ENCODE assay signal across 16 cellular contexts in genomic region chr15:39787479-39787878, GRCh38. TPM values are rescaled to one million over a fixed set of nuclear protein-coding genes. Genes with fewer than 3 reads are reported as not detected.
DNase-seq lines count a peak whose midpoint lies in the region; ATAC-seq, FAIRE-seq and TF ChIP-seq lines count a peak whose summit lies in the region.
"Had no signal": no experiment of that assay in that cellular context is flagged by ENCODE, and none has a peak within 500 bp of the region (broad histone marks: within the 10 kb centered on the region; RNA-seq: fewer than 3 reads in every experiment).

No MANE protein-coding gene starts in this region.

- peaks cover 63% of the 10 kb centered on the region for H3K4me1 Mint-ChIP-seq in nephron progenitor cell

- CTCF ChIA-PET in GM12878 (lab: Yijun Ruan, JAX), result interaction anchor here (0.7 to 3.7 kb wide), 25 partner anchors 10 to 550 kb away, joined by 3 to 81 read pairs (median 4); no protein-coding TSS in a partner anchor

- DNase-seq in GM23248, result no peak
- DNase-seq in LHCN-M2 (ENCODE audit: low read depth), result peak; percentile 81
- no peak for DNase-seq in GM12878 (ENCODE audit: low read depth, low spot score)
- DNase-seq in nephron progenitor cell, result no peak
- no peak for DNase-seq in upper lobe of right lung
- no peak for DNase-seq in Peyer's patch
- DNase-seq: activated CD4-positive, alpha-beta T cell treated with anti-CD3 and anti-CD28 coated beads, Interleukin-2, amount 50 U/mL, for 4 hours; COR-L47; left ventricle myocardium inferior; NCI-H1105 treated with DMSO at 0.1 percent for 48 hours; ovary; stimulated activated CD4-positive, alpha-beta T cell treated with anti-CD3 and anti-CD28 coated beads, Interleukin-2, amount 100 ng/mL, for 48 hours had no signal

- H2AFZ ChIP-seq in GM23248 (no peak overlapping the region), GM12878 (ENCODE audit: control insufficient read depth, low read depth, low read length) (no peak overlapping the region)

- H3K27ac ChIP-seq in GM23248 (0 out of 2 replicates have a peak overlapping the region, but pooled peaks have one; percentile 58), GM12878 (ENCODE audit: control insufficient read depth, insufficient read depth) (no peak overlapping the region), upper lobe of right lung (no peak overlapping the region), Peyer's patch (no peak overlapping the region)
- H3K27ac ChIP-seq: gastroesophageal sphincter, left ventricle myocardium inferior, ovary had no signal

- BruUV-seq in GM12878 (replicated peaks; lab: Mats Ljungman, UMichigan), result no TSS peak

- H3K9ac ChIP-seq in GM23248 (no peak overlapping the region), GM12878 (ENCODE audit: control insufficient read depth, insufficient read depth, low read length) (no peak overlapping the region)

- H3K4me3 ChIP-seq in GM23248 (no peak overlapping the region), GM12878 (no peak overlapping the region), upper lobe of right lung (no peak overlapping the region), Peyer's patch (no peak overlapping the region)
- H3K4me3 ChIP-seq: gastroesophageal sphincter, left ventricle myocardium inferior, ovary had no signal

- 71 to 86% methylated on average over 1 of the region's 1 CpG for whole genome bisulfite sequencing in GM23248 (ENCODE audit: low coverage in 1 of 2, low lambda C conversion rate in 2 of 2, missing lambda C conversion rate in 2 of 2), 2 experiments
- WGBS in GM12878 (ENCODE audit: insufficient coverage, insufficient replicate concordance, low lambda C conversion rate, missing lambda C conversion rate), result 100% methylated on average over 1 of the region's 1 CpG

- TF ChIP-seq RAD21 in GM12878 (IDR thresholded peaks at IDR 0.05; ENCODE audit: insufficient read depth, low read depth, low read length), result no peak

- no peaks in the 10 kb centered on the region for H3K27me3 Mint-ChIP-seq in nephron progenitor cell (ENCODE audit: low read depth, poor library complexity)
- H3K27me3 Mint-ChIP-seq: activated naive CD8-positive, alpha-beta T cell had no signal

- no peaks in the 10 kb centered on the region for H3K9me3 Mint-ChIP-seq in nephron progenitor cell

- TF ChIP-seq POLR2A in GM12878 (IDR thresholded peaks at IDR 0.05; ENCODE audit: low read depth, low read length) (no peak), Peyer's patch (IDR thresholded peaks at IDR 0.05) (no peak)

- ATAC-seq in GM12878, result no peak
- ATAC-seq in upper lobe of right lung, result no peak
- ATAC-seq in GM21529 (IDR thresholded peaks at IDR 0.05; ENCODE audit: unreplicated experiment), result no peak
- ATAC-seq: gastroesophageal sphincter had no signal

- intact Hi-C loops in GM12878 (cut with micrococcal nuclease; ENCODE audit: unreplicated experiment) (loop anchor here (2.0 to 5.0 kb wide), 4 partner anchors 145 to 487 kb away; partner anchors contain the start of genes BMF and EIF2AK4), upper lobe of right lung (cut with DNase I) (no loop called here)

- no peak for TF ChIP-seq EP300 in GM12878 (IDR thresholded peaks at IDR 0.05; ENCODE audit: borderline replicate concordance in 1 of 2, control insufficient read depth in 1 of 2, low read depth in 2 of 2, low read length in 2 of 2)

- no peaks in the 10 kb centered on the region for H3K9me3 ChIP-seq in GM23248 (ENCODE audit: low read depth)
- no peaks in the 10 kb centered on the region for H3K9me3 ChIP-seq in GM12878 (replicated peaks; ENCODE audit: control insufficient read depth, insufficient read depth, low read length)
- no peaks in the 10 kb centered on the region for H3K9me3 ChIP-seq in upper lobe of right lung
- no peaks in the 10 kb centered on the region for H3K9me3 ChIP-seq in Peyer's patch
- H3K9me3 ChIP-seq: gastroesophageal sphincter, left ventricle myocardium inferior, ovary had no signal

- H3K27me3 ChIP-seq in GM23248 (replicated peaks; ENCODE audit: insufficient read depth) (no peaks in the 10 kb centered on the region), GM12878 (replicated peaks in 1 of 2; ENCODE audit: control insufficient read depth in 2 of 2, insufficient read depth in 2 of 2, low read length in 1 of 2) (no peaks in the 10 kb centered on the region), upper lobe of right lung (no peaks in the 10 kb centered on the region), Peyer's patch (no peaks in the 10 kb centered on the region)
- H3K27me3 ChIP-seq: gastroesophageal sphincter, ovary had no signal

- H3F3A ChIP-seq in GM23248 (ENCODE audit: insufficient read depth), result peaks cover 62% of the 10 kb centered on the region

- H3K4me1 ChIP-seq in GM23248 (ENCODE audit: insufficient read depth) (peaks cover 61% of the 10 kb centered on the region), GM12878 (ENCODE audit: control insufficient read depth, insufficient read depth, low read length) (peaks cover 17% of the 10 kb centered on the region), upper lobe of right lung (peaks cover 16% of the 10 kb centered on the region), Peyer's patch (peaks cover 0 to 18% (median 0%) of the 10 kb centered on the region in 4 donors)

- H3K4me2 ChIP-seq in GM23248 (ENCODE audit: unreplicated experiment) (peak overlapping the region; percentile 22), GM12878 (ENCODE audit: control insufficient read depth, insufficient read depth) (no peak overlapping the region)

- POLR2A ChIA-PET in GM12878 (lab: Charles Lee), result interaction anchor here (1.0 to 1.7 kb wide), 4 partner anchors 10 to 95 kb away, joined by 3 to 8 read pairs (median 6); no protein-coding TSS in a partner anchor

- H3K79me2 ChIP-seq in GM23248 (ENCODE audit: insufficient read depth) (peaks cover 21% of the 10 kb centered on the region), GM12878 (ENCODE audit: control insufficient read depth, insufficient read depth, low read length) (peaks cover 12% of the 10 kb centered on the region)

- in situ Hi-C loops in GM23248 (cut with MboI) (no loop called here), GM12878 (cut with MboI) (loop anchor here (5.0 to 10.0 kb wide), 3 partner anchors 90 to 487 kb away; partner anchors contain the start of gene BMF)

- H4K20me1 ChIP-seq in GM23248 (ENCODE audit: insufficient read depth), result no peaks in the 10 kb centered on the region
- H4K20me1 ChIP-seq in GM12878 (ENCODE audit: control insufficient read depth, insufficient read depth), result no peaks in the 10 kb centered on the region

- no peak overlapping the region for H3K4me3 Mint-ChIP-seq in nephron progenitor cell
- H3K4me3 Mint-ChIP-seq: activated naive CD8-positive, alpha-beta T cell had no signal

- no peaks in the 10 kb centered on the region for H3K36me3 ChIP-seq in GM23248 (ENCODE audit: low read depth)
- no peaks in the 10 kb centered on the region; a peak in 1 of 4 replicates for H3K36me3 ChIP-seq in GM12878 (ENCODE audit: control insufficient read depth in 2 of 2, insufficient read depth in 2 of 2, low read length in 1 of 2)
- no peaks in the 10 kb centered on the region for H3K36me3 ChIP-seq in upper lobe of right lung
- H3K36me3 ChIP-seq in Peyer's patch, result no peaks in the 10 kb centered on the region
- H3K36me3 ChIP-seq: gastroesophageal sphincter, left ventricle myocardium inferior, ovary had no signal

- H3K36me3 Mint-ChIP-seq in nephron progenitor cell (ENCODE audit: low read depth), result no peaks in the 10 kb centered on the region
- H3K36me3 Mint-ChIP-seq: activated naive CD8-positive, alpha-beta T cell had no signal

- FAIRE-seq in GM12878 (lab: Jason Lieb, UNC), result peak; percentile 18
- FAIRE-seq: H54 had no signal

- TF ChIP-seq CTCF in GM12878 (IDR thresholded peaks at IDR 0.05 in 2 of 3, conservative IDR thresholded peaks at IDR 0.05 in 1 of 3; ENCODE audit: control insufficient read depth in 2 of 3, extremely low read depth in 1 of 3, insufficient read depth in 1 of 3, low read depth in 3 of 3, low read length in 3 of 3), result no peak
- TF ChIP-seq CTCF in nephron progenitor cell (IDR thresholded peaks at IDR 0.05), result no peak
- TF ChIP-seq CTCF in upper lobe of right lung (IDR thresholded peaks at IDR 0.05), result no peak
- TF ChIP-seq CTCF in Peyer's patch (IDR thresholded peaks at IDR 0.05), result no peak

- RAD21 ChIA-PET in GM12878 (lab: Charles Lee; ENCODE audit: unreplicated experiment), result interaction anchor here (0.6 to 3.2 kb wide), 16 partner anchors 10 to 488 kb away, joined by 3 to 52 read pairs (median 5); partner anchors contain the start of gene EIF2AK4

- SMC1A ChIA-PET in GM12878 (lab: Charles Lee; ENCODE audit: uncharacterized antibody, unreplicated experiment), result interaction anchor here (0.6 to 4.3 kb wide), 25 partner anchors 9 to 488 kb away, joined by 3 to 80 read pairs (median 4); partner anchors contain the start of gene SRP14

- peak overlapping the region; percentile 87 for H3K27ac Mint-ChIP-seq in nephron progenitor cell

- H3K9me2 ChIP-seq in GM23248 (ENCODE audit: insufficient read depth), result no peaks in the 10 kb centered on the region

TF ChIP-seq in GM12878, 131 proteins besides CTCF, POLR2A, EP300 and RAD21 (continues in another document):
- TF ChIP-seq ZNF274 (IDR thresholded peaks at IDR 0.05; ENCODE audit: insufficient read depth, insufficient read length), result no peak

RNA-seq across cellular contexts. Expression of gene FSIP1, which starts 4.8 kb away (rescaled TPM):
- total RNA-seq in GM23248 (2014; rRNA removed; shearing (Covaris generic)), result 1.6 and 2.4 TPM in 2 replicates
- polyA plus RNA-seq in GM23248 (2016; fragmentation: Nextera tagmentation; extraction: Ambion mirVana) (2.4 and 2.8 TPM in 2 replicates), GM12878 (2011; rRNA removed) (0.19 and 0.27 TPM in 2 replicates), GM12878 (2014; fragmentation: Illumina TruSeq; extraction: Trizol) (0.27 and 0.37 TPM in 2 replicates), GM12878 (2014; fragmentation: Nextera tagmentation; extraction: Ambion mirVana) (under 1 TPM; 0.15 to 0.27 TPM), GM12878 (2014; rRNA removed) (0.14 and 0.15 TPM in 2 replicates), GM12878 (2016; fragmentation: Nextera tagmentation; extraction: Ambion mirVana) (under 1 TPM; 0.38 to 0.59 TPM)
- total RNA-seq in LHCN-M2 (2014; rRNA removed) (0.38 and 1.1 TPM in 2 replicates), GM12878 (2014; rRNA removed) (0.34 and 0.44 TPM in 2 replicates), GM12878 (2014; rRNA removed; fragmentation: Illumina TruSeq; extraction: Trizol) (0.55 and 0.67 TPM in 2 replicates), GM12878 (2021) (0.36 and 0.43 TPM in 2 replicates), upper lobe of right lung (0.96 TPM), Peyer's patch (not detected)
- polyA plus RNA-seq in LHCN-M2 (2012), result 1.5 TPM
- total RNA-seq in GM12878 (2013; cell fraction: nucleolus; rRNA removed), result 0.67 and 0.69 TPM in 2 replicates
- not detected for polyA plus RNA-seq in GM12878 (2011; ENCODE audit: low read depth)
- polyA plus RNA-seq in GM12878 (2011; cell fraction: cytosol; rRNA removed), result 0.03 and 0.08 TPM in 2 replicates
- 0.09 and 0.37 TPM in 2 replicates for polyA plus RNA-seq in GM12878 (2011; cell fraction: nucleus; rRNA removed)
- polyA plus RNA-seq in GM12878 (2012), result 0.10 TPM in 1 of 2 replicates, not detected in the other
- polyA minus RNA-seq in GM12878 (2011; rRNA and poly(A)+ RNA removed), result 0.10 and 0.66 TPM in 2 replicates
- not detected in 2 replicates for polyA minus RNA-seq in GM12878 (2011; cell fraction: cytosol; rRNA and poly(A)+ RNA removed)
- 0.36 and 0.48 TPM in 2 replicates for polyA minus RNA-seq in GM12878 (2011; cell fraction: nucleus; rRNA and poly(A)+ RNA removed)
